In genomic region chr10:5959581-5960069, GRCh38 we compare ENCODE assay signal across 20 cellular contexts.
"Had no signal": no experiment of that assay in that cellular context is flagged by ENCODE, and none has a peak within 500 bp of the region (broad histone marks: within the 10 kb centered on the region; RNA-seq: fewer than 3 reads in every experiment).

No MANE protein-coding gene starts in this region.

- H3K27ac Mint-ChIP-seq: activated T-helper 1 cell treated with anti-CD3 and anti-CD28 coated beads, Interleukin-12 subunit alpha, Interleukin-12 subunit beta, Interleukin-2, Interleukin-4 antibody, amounts not matched to agents 30 ng/mL and 10 ng/mL and 1 ng/mL, durations not matched to agents 14 hours and 24 hours and 36 hours; brain; naive thymus-derived CD4-positive, alpha-beta T cell had no signal

- H3K4me3 Mint-ChIP-seq: activated T-helper 1 cell treated with anti-CD3 and anti-CD28 coated beads, Interleukin-12 subunit alpha, Interleukin-12 subunit beta, Interleukin-2, Interleukin-4 antibody, amounts not matched to agents 30 ng/mL and 10 ng/mL and 1 ng/mL, durations not matched to agents 14 hours and 24 hours and 36 hours; brain; naive thymus-derived CD4-positive, alpha-beta T cell had no signal

- H3K27me3 Mint-ChIP-seq: naive thymus-derived CD4-positive, alpha-beta T cell had no signal

- DNase-seq: activated CD4-positive, alpha-beta T cell treated with anti-CD3 and anti-CD28 coated beads, Interleukin-2, amount 50 U/mL, for 48 hours; activated naive CD4-positive, alpha-beta T cell; activated T-cell treated with anti-CD3 and anti-CD28 coated beads for 4 hours; anterior cingulate cortex; central memory CD4-positive, alpha-beta T cell; colonic mucosa; heart right ventricle; mesenchymal stem cell; naive thymus-derived CD4-positive, alpha-beta T cell; stimulated activated naive CD4-positive, alpha-beta T cell treated with Interleukin-2 at 50 U/mL for 16 hours; substantia nigra; SW 1271; T-helper 2 cell; transverse colon had no signal

- H3K36me3 Mint-ChIP-seq: brain had no signal

- ATAC-seq: naive thymus-derived CD4-positive, alpha-beta T cell had no signal

- H3K27ac ChIP-seq: colonic mucosa, esophagus muscularis mucosa, heart right ventricle, parathyroid adenoma, transverse colon, vagina, VCaP had no signal

- H3K9me3 ChIP-seq: colonic mucosa, esophagus muscularis mucosa, heart right ventricle, transverse colon, vagina had no signal

- H3K27me3 ChIP-seq: colonic mucosa, esophagus muscularis mucosa, heart right ventricle, transverse colon, vagina had no signal

- H3K4me1 ChIP-seq: colonic mucosa, heart right ventricle, parathyroid adenoma, transverse colon, vagina had no signal

- H3K9me3 Mint-ChIP-seq: activated T-helper 1 cell treated with anti-CD3 and anti-CD28 coated beads, Interleukin-12 subunit alpha, Interleukin-12 subunit beta, Interleukin-2, Interleukin-4 antibody, amounts not matched to agents 30 ng/mL and 10 ng/mL and 1 ng/mL, durations not matched to agents 14 hours and 24 hours and 36 hours; brain; naive thymus-derived CD4-positive, alpha-beta T cell had no signal

- H3K4me1 Mint-ChIP-seq: brain; naive thymus-derived CD4-positive, alpha-beta T cell had no signal

- H3K4me3 ChIP-seq: colonic mucosa, esophagus muscularis mucosa, heart right ventricle, transverse colon, vagina had no signal
